Comparison of ENCODE assay signal across 9 cellular contexts in genomic region chr12:30806989-30807694, GRCh38. TPM values are rescaled to one million over a fixed set of nuclear protein-coding genes. Genes with fewer than 3 reads are reported as not detected.
DNase-seq lines count a peak whose midpoint lies in the region; ATAC-seq lines count a peak whose summit lies in the region.
"Had no signal": no experiment of that assay in that cellular context is flagged by ENCODE, and none has a peak within 500 bp of the region (broad histone marks: within the 10 kb centered on the region; RNA-seq: fewer than 3 reads in every experiment).

No MANE protein-coding gene starts in this region.

- H4K8ac ChIP-seq in mesendoderm (ENCODE audit: low read depth, low read length) = no peak overlapping the region

- peak overlapping the region; percentile 1 for H3K9ac ChIP-seq in mesendoderm (ENCODE audit: low read length)

- H3K4me3 Mint-ChIP-seq in effector memory CD8-positive, alpha-beta T cell = no peak overlapping the region
- H3K4me3 Mint-ChIP-seq: activated naive CD4-positive, alpha-beta T cell treated with anti-CD3 and anti-CD28 coated beads, Interleukin-2, amount 50 U/mL, for 24 hours had no signal

- peak overlapping the region; percentile 38 for H3K56ac ChIP-seq in mesendoderm (ENCODE audit: low read length)

- H4K5ac ChIP-seq in mesendoderm (ENCODE audit: low read length) = no peak overlapping the region

- WGBS in mesendoderm (ENCODE audit: extremely low coverage, insufficient coverage, low lambda C conversion rate) = no CpG with 5 or more reads among the region's 7 CpGs
- WGBS in aorta, 2 donors = 56 to 57% methylated on average over 7 of the region's 7 CpGs

- no peaks in the 10 kb centered on the region for H3K36me3 Mint-ChIP-seq in effector memory CD8-positive, alpha-beta T cell (ENCODE audit: insufficient read depth)

- H3K4me3 ChIP-seq in mesendoderm (ENCODE audit: low read length) = no peak overlapping the region
- H3K4me3 ChIP-seq in aorta (ENCODE audit: low read length in 2 of 2) = no peak overlapping the region

- peaks cover 0 to 5% of the 10 kb centered on the region in 2 donors for H3K27me3 Mint-ChIP-seq in effector memory CD8-positive, alpha-beta T cell

- peak; percentile 77 for DNase-seq in EH (ENCODE audit: low read depth)
- peak; percentile 74 for DNase-seq in NCI-H1105 (lab: John Stamatoyannopoulos, UW)
- peak; percentile 79 for DNase-seq in SK-MEL-5 (ENCODE audit: low read depth, low spot score)
- DNase-seq in effector memory CD8-positive, alpha-beta T cell = peak; percentile 12 to 39 (median 29)
- peak; percentile 89 for DNase-seq in mesendoderm
- no peak for DNase-seq in aorta
- no peak for DNase-seq in OCI-M2 (lab: John Stamatoyannopoulos, UW; ENCODE audit: unreplicated experiment)

- no peaks in the 10 kb centered on the region for H3K4me1 Mint-ChIP-seq in effector memory CD8-positive, alpha-beta T cell (ENCODE audit: low read depth in 2 of 2)
- H3K4me1 Mint-ChIP-seq: activated naive CD4-positive, alpha-beta T cell treated with anti-CD3 and anti-CD28 coated beads, Interleukin-2, amount 50 U/mL, for 24 hours had no signal

- H2BK15ac ChIP-seq in mesendoderm (replicated peaks; ENCODE audit: low read depth) = no peak overlapping the region

- no peak overlapping the region for H3K18ac ChIP-seq in mesendoderm (ENCODE audit: low read length)

- no peak overlapping the region for H3K4me2 ChIP-seq in mesendoderm (ENCODE audit: low read length)

- H3K9me3 Mint-ChIP-seq in effector memory CD8-positive, alpha-beta T cell = no peaks in the 10 kb centered on the region
- H3K9me3 Mint-ChIP-seq: activated naive CD4-positive, alpha-beta T cell treated with anti-CD3 and anti-CD28 coated beads, Interleukin-2, amount 50 U/mL, for 24 hours had no signal

- no peak overlapping the region for H2AK5ac ChIP-seq in mesendoderm (ENCODE audit: low read length)

- no peaks in the 10 kb centered on the region for H3K36me3 ChIP-seq in mesendoderm (ENCODE audit: control insufficient read depth, insufficient read depth, low read length)
- H3K36me3 ChIP-seq in aorta (ENCODE audit: control insufficient read depth in 1 of 2, insufficient read depth in 2 of 2, low read length in 1 of 2) = no peaks in the 10 kb centered on the region

- H3K23ac ChIP-seq in mesendoderm (ENCODE audit: low read length) = no peak overlapping the region

- H2BK120ac ChIP-seq in mesendoderm (ENCODE audit: low read depth, low read length) = no peak overlapping the region

- no peak overlapping the region for H2BK5ac ChIP-seq in mesendoderm (ENCODE audit: low read length)

- no peak overlapping the region for H3K4ac ChIP-seq in mesendoderm (ENCODE audit: low read depth, low read length)

- no peak overlapping the region for H3K27ac Mint-ChIP-seq in effector memory CD8-positive, alpha-beta T cell
- H3K27ac Mint-ChIP-seq: activated naive CD4-positive, alpha-beta T cell treated with anti-CD3 and anti-CD28 coated beads, Interleukin-2, amount 50 U/mL, for 24 hours had no signal

- H3K4me1 ChIP-seq in mesendoderm (ENCODE audit: control insufficient read depth, low read depth, low read length) (no peaks in the 10 kb centered on the region), aorta (ENCODE audit: control insufficient read depth in 1 of 2, insufficient read depth in 2 of 2, low read length in 2 of 2) (peaks cover 0 to 2% of the 10 kb centered on the region in 2 donors)

- H3K79me1 ChIP-seq in mesendoderm (ENCODE audit: low read length) = no peaks in the 10 kb centered on the region

- no peaks in the 10 kb centered on the region for H3K79me2 ChIP-seq in mesendoderm (ENCODE audit: control insufficient read depth, insufficient read depth, low read length)

- no peak overlapping the region for H3K27ac ChIP-seq in mesendoderm (ENCODE audit: low read depth, low read length)
- H3K27ac ChIP-seq in aorta (ENCODE audit: low read depth in 1 of 2, low read length in 2 of 2) = no peak overlapping the region

- intact Hi-C loops in aorta (cut with DNase I) = loop anchor here in 1 of 2 donors (5.0 to 10.0 kb wide), 2 partner anchors 112 to 1290 kb away; partner anchors contain the start of gene IPO8

- peak; percentile 65 for ATAC-seq in GM21723 (IDR thresholded peaks at IDR 0.05; ENCODE audit: unreplicated experiment)
- peak; percentile 74 for ATAC-seq in effector memory CD8-positive, alpha-beta T cell (replicated peaks)
- ATAC-seq in aorta (ENCODE audit: low FRiP score) = peak; percentile 86

- H3K9me3 ChIP-seq in aorta (ENCODE audit: control insufficient read depth, low read length) = no peaks in the 10 kb centered on the region

- H3K27me3 ChIP-seq in mesendoderm (ENCODE audit: insufficient read depth, low read length, poor library complexity) (no peaks in the 10 kb centered on the region), aorta (ENCODE audit: control insufficient read depth in 1 of 2, insufficient read depth in 2 of 2, low read length in 1 of 2) (no peaks in the 10 kb centered on the region)

- in situ Hi-C loops in SK-MEL-5 (cut with HindIII; ENCODE audit: low pct_unique_long_range_greater_than_20kb, low sequenced_read_pairs) = no loop called here

RNA-seq across cellular contexts. Expression of gene CAPRIN2, which starts 52.4 kb away (rescaled TPM):
- total RNA-seq in SK-MEL-5 (2014; rRNA removed; shearing (Covaris generic)) = 15.6 and 22.2 TPM in 2 replicates
- polyA plus RNA-seq in SK-MEL-5 (2015; cell fraction: cytosol; rRNA removed) = 13.7 and 30.3 TPM in 2 replicates
- 154 and 265 TPM in 2 replicates for polyA plus RNA-seq in SK-MEL-5 (2015; cell fraction: nucleus; rRNA removed)
- polyA plus RNA-seq in mesendoderm (2013, experiment 1 of 2) = 22.2 TPM
- 21.9 TPM for polyA plus RNA-seq in mesendoderm (2013, experiment 2 of 2)
- 10 to 100 TPM; 26.5 to 41.2 TPM for total RNA-seq in aorta
- polyA plus RNA-seq in aorta = 10 to 100 TPM in 1 of 2 donors, 1 to 10 TPM in 1; 7.5 to 43.5 TPM

Comparison
In these comparisons a context has a peak if more than half of its experiments do, and no peak if none do; other contexts are left out.
1. DNase-seq: peak in EH (single experiment), NCI-H1105 (single experiment), SK-MEL-5 (single experiment), effector memory CD8-positive, alpha-beta T cell (3 of 3) and mesendoderm (single experiment); none in aorta (0 of 2) and OCI-M2 (single experiment).
2. Peak in every context shown above with its lines, with median percentiles within 50 percentile points of each other: ATAC-seq.